ENCODE assay signal across 10 cellular contexts in the genomic region with DNA sequence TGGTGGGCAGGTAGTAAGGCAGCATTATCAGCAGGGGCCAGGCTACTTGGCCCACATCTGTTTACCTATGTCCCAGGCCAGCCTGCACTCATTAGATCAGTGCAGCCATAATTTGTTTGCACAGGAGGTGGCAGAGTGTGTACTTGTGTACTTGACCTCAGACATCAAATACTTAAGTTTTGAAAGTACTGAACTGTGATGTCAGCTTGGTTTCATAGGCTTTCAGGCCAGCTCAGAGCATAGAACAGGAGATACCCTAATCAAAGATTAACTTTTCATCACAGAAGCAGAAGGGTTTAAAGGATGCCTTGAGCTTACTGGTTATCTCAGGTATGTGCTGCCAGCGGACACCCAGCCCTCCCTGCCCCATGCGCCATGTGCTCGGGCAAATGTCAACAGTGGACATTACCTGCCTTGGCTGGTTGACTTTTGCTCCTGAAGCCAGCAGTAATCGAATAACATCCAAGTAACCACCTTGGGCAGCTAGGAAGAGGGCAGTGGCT.
DNase-seq lines count a peak whose midpoint lies in the region; ATAC-seq and TF ChIP-seq lines count a peak whose summit lies in the region.
"Had no signal": no experiment of that assay in that cellular context is flagged by ENCODE, and none has a peak within 500 bp of the region (broad histone marks: within the 10 kb centered on the region; RNA-seq: fewer than 3 reads in every experiment).

No MANE protein-coding gene starts in this region.

- ATAC-seq in GM19452 (IDR thresholded peaks at IDR 0.05; ENCODE audit: unreplicated experiment) (peak; percentile 94), HG03378 (IDR thresholded peaks at IDR 0.05; ENCODE audit: unreplicated experiment) (peak; percentile 96)

- no peak; the same call in 1 of the 2 replicates for TF ChIP-seq CTCF in VCaP (conservative IDR thresholded peaks at IDR 0.05)

- DNase-seq in DMS153 (lab: John Stamatoyannopoulos, UW): peak; percentile 59
- no peak for DNase-seq in midbrain (lab: John Stamatoyannopoulos, UW)
- DNase-seq in activated CD4-positive, CD25-positive, alpha-beta regulatory T cell (lab: John Stamatoyannopoulos, UW): no peak
- no peak for DNase-seq in UCSD-AML1 (lab: John Stamatoyannopoulos, UW; ENCODE audit: unreplicated experiment)
- DNase-seq in iPS-NIHi11 (ENCODE audit: low spot score): no peak
- DNase-seq: Right ventricle myocardium superior; stimulated activated CD8-positive, alpha-beta memory T cell treated with anti-CD3 and anti-CD28 coated beads, Interleukin-4, amount 100 ng/mL, for 48 hours had no signal

- peak overlapping the region; percentile 76 for H3K27ac ChIP-seq in VCaP
